34 cellular contexts compared by ENCODE assay signal in genomic region chr15:53851110-53851833, GRCh38.
"Had no signal": no experiment of that assay in that cellular context is flagged by ENCODE, and none has a peak within 500 bp of the region (broad histone marks: within the 10 kb centered on the region; RNA-seq: fewer than 3 reads in every experiment).

No MANE protein-coding gene starts in this region.

- H3K36me3 ChIP-seq: brain microvascular endothelial cell, cardiac muscle cell, Peyer's patch, SJSA1 had no signal

- H3K9me3 ChIP-seq: Peyer's patch, SK-N-SH had no signal

- H3K4me3 ChIP-seq: cardiac muscle cell, Peyer's patch, SJSA1 had no signal

- H3K27ac ChIP-seq: brain microvascular endothelial cell, cardiac muscle cell, Peyer's patch, SJSA1 had no signal

- H3K27me3 ChIP-seq: brain microvascular endothelial cell, cardiac muscle cell, Peyer's patch, SJSA1 had no signal

- H3K4me2 ChIP-seq: SK-N-SH had no signal

- H3K9ac ChIP-seq: SK-N-SH had no signal

- FAIRE-seq: TTC549 had no signal

- H3K4me1 ChIP-seq: Peyer's patch, SJSA1 had no signal

- DNase-seq: activated CD4-positive, alpha-beta T cell treated with anti-CD3 and anti-CD28 coated beads, Interleukin-2, amount 10 ng/mL, durations not matched to agents 24 days and 14 days; activated CD4-positive, alpha-beta T cell treated with anti-CD3 and anti-CD28 coated beads, Interleukin-2, amount 50 U/mL, for 4 hours; activated CD8-positive, alpha-beta T cell treated with anti-CD3 and anti-CD28 coated beads for 36 hours; activated effector memory CD4-positive, alpha-beta T cell treated with anti-CD3 and anti-CD28 coated beads, Interleukin-2, amount 50 U/mL, for 16 hours; activated naive CD4-positive, alpha-beta T cell; activated naive CD4-positive, alpha-beta T cell treated with anti-CD3 and anti-CD28 coated beads, Interleukin-2, amount 50 U/mL, for 16 hours; activated naive CD8-positive, alpha-beta T cell treated with anti-CD3 and anti-CD28 coated beads for 36 hours; activated T-cell treated with anti-CD3 and anti-CD28 coated beads, Interleukin-2, amount 50 U/mL, for 1 hour; activated T-cell treated with anti-CD3 and anti-CD28 coated beads, Interleukin-2, amount 50 U/mL, for 72 hours; amniotic stem cell; aorta; brain microvascular endothelial cell; Karpas-422; MM.1S; MV-4-11; NCI-H1092; NCI-H1436 treated with DMSO at 0.1 percent for 48 hours; NCI-H1694 treated with DMSO at 0.1 percent for 48 hours; NCI-H2029 treated with DMSO at 0.1 percent for 48 hours; NCI-H2107; NCI-H2171; NCI-H510A; NCI-H526; NCI-H748 treated with DMSO at 0.1 percent for 48 hours; NK-92 treated with Interleukin-12 subunit alpha and Interleukin-12 subunit beta, amount 100 ng/mL, for 24 hours; PC-3; Peyer's patch; RPMI8226; SHP77 treated with DMSO at 0.1 percent for 48 hours; SK-N-SH had no signal

- ATAC-seq: activated CD8-positive, alpha-beta T cell treated with anti-CD3 and anti-CD28 coated beads for 36 hours; activated T-cell treated with anti-CD3 and anti-CD28 coated beads, Interleukin-2, amount 50 U/mL, for 72 hours; activated T-helper 17 cell treated with anti-CD3 and anti-CD28 coated beads, Interleukin-2, amount 50 U/mL, for 72 hours; PC-3 had no signal
